ENCODE assay signal across 8 cellular contexts in genomic region chr15:85443593-85444328, GRCh38.
DNase-seq lines count a peak whose midpoint lies in the region; ATAC-seq, FAIRE-seq and TF ChIP-seq lines count a peak whose summit lies in the region.

No MANE protein-coding gene starts in this region.

- in situ Hi-C loops in gastrocnemius medialis (cut with MboI; ENCODE audit: low sequenced_read_pairs in 4 of 4): no loop called here

- TF ChIP-seq CTCF in astrocyte (IDR thresholded peaks at IDR 0.05; ENCODE audit: insufficient read depth, low read depth, low read length): no peak
- no peak for TF ChIP-seq CTCF in gastrocnemius medialis (IDR thresholded peaks at IDR 0.05 in 4 of 5, conservative IDR thresholded peaks at IDR 0.05 in 1 of 5)

- no peak for DNase-seq in activated naive CD4-positive, alpha-beta T cell treated with anti-CD3 and anti-CD28 coated beads, Interleukin-2, amount 50 U/mL, for 16 hours
- DNase-seq in NCI-H2029 treated with DMSO at 0.1 percent for 48 hours (lab: John Stamatoyannopoulos, UW): peak; percentile 73
- DNase-seq in astrocyte (ENCODE audit: low read depth): peak; percentile 61
- DNase-seq in left lobe of liver (ENCODE audit: low spot score): no peak
- DNase-seq in gastrocnemius medialis: no peak
- DNase-seq in ureter (ENCODE audit: low spot score): no peak

- H4K20me1 ChIP-seq in astrocyte (ENCODE audit: insufficient read depth, low read length): peaks cover 69% of the 10 kb centered on the region

- no peak overlapping the region for H2AFZ ChIP-seq in astrocyte (ENCODE audit: low read depth, low read length)

- intact Hi-C loops in gastrocnemius medialis (cut with DNase I; ENCODE audit: low total_unique reads): no loop called here

- TF ChIP-seq POLR2A in gastrocnemius medialis (IDR thresholded peaks at IDR 0.05): no peak

- H3K9ac ChIP-seq in astrocyte (ENCODE audit: low read length): no peak overlapping the region

- H3K36me3 ChIP-seq in astrocyte (ENCODE audit: insufficient read depth, low read length) (no peaks in the 10 kb centered on the region), gastrocnemius medialis (no peaks in the 10 kb centered on the region)

- H3K27ac ChIP-seq in astrocyte (ENCODE audit: low read depth, low read length) (peak overlapping the region; percentile 33), gastrocnemius medialis (no peak overlapping the region)

- H3K4me2 ChIP-seq in astrocyte (ENCODE audit: low read length): peak overlapping the region; percentile 23

- FAIRE-seq in astrocyte (lab: Jason Lieb, UNC): no peak

- peaks cover 5% of the 10 kb centered on the region for H3K9me3 Mint-ChIP-seq in activated naive CD4-positive, alpha-beta T cell treated with anti-CD3 and anti-CD28 coated beads, Interleukin-2, amount 50 U/mL, for 24 hours
- peaks cover 3% of the 10 kb centered on the region for H3K9me3 Mint-ChIP-seq in astrocyte (ENCODE audit: unreplicated experiment)

- peak overlapping the region; percentile 0 for H3K4me3 Mint-ChIP-seq in activated naive CD4-positive, alpha-beta T cell treated with anti-CD3 and anti-CD28 coated beads, Interleukin-2, amount 50 U/mL, for 24 hours
- H3K4me3 Mint-ChIP-seq in astrocyte (ENCODE audit: unreplicated experiment): no peak overlapping the region

- no peaks in the 10 kb centered on the region for H3K9me3 ChIP-seq in astrocyte (ENCODE audit: insufficient read depth, low read depth, low read length)
- no peaks in the 10 kb centered on the region for H3K9me3 ChIP-seq in gastrocnemius medialis

- peaks cover 11% of the 10 kb centered on the region for H3K36me3 Mint-ChIP-seq in activated naive CD4-positive, alpha-beta T cell treated with anti-CD3 and anti-CD28 coated beads, Interleukin-2, amount 50 U/mL, for 24 hours
- peaks cover 3% of the 10 kb centered on the region for H3K36me3 Mint-ChIP-seq in astrocyte (ENCODE audit: low read depth, unreplicated experiment)

- H3K27ac Mint-ChIP-seq in activated naive CD4-positive, alpha-beta T cell treated with anti-CD3 and anti-CD28 coated beads, Interleukin-2, amount 50 U/mL, for 24 hours: peak overlapping the region; percentile 89
- H3K27ac Mint-ChIP-seq in astrocyte (ENCODE audit: unreplicated experiment): peak overlapping the region; percentile 88

- no peaks in the 10 kb centered on the region for H3K27me3 Mint-ChIP-seq in activated naive CD4-positive, alpha-beta T cell treated with anti-CD3 and anti-CD28 coated beads, Interleukin-2, amount 50 U/mL, for 24 hours
- no peaks in the 10 kb centered on the region for H3K27me3 Mint-ChIP-seq in astrocyte (ENCODE audit: low read depth, unreplicated experiment)

- H3K4me1 Mint-ChIP-seq in activated naive CD4-positive, alpha-beta T cell treated with anti-CD3 and anti-CD28 coated beads, Interleukin-2, amount 50 U/mL, for 24 hours: peaks cover 56% of the 10 kb centered on the region
- H3K4me1 Mint-ChIP-seq in astrocyte (ENCODE audit: low read depth, unreplicated experiment): peaks cover 31% of the 10 kb centered on the region

- H3K79me2 ChIP-seq in astrocyte (ENCODE audit: insufficient read depth, low read length): peaks cover 78% of the 10 kb centered on the region

- peaks cover 6% of the 10 kb centered on the region for H3K4me1 ChIP-seq in astrocyte (ENCODE audit: insufficient read depth, low read length)
- peaks cover 18 to 28% of the 10 kb centered on the region in 2 donors for H3K4me1 ChIP-seq in gastrocnemius medialis

- ATAC-seq in HG02870 (IDR thresholded peaks at IDR 0.05; ENCODE audit: unreplicated experiment) (peak; percentile 73), left lobe of liver (peak; percentile 78), gastrocnemius medialis (no peak)

- H3K4me3 ChIP-seq in astrocyte (ENCODE audit: insufficient read depth, low read depth, low read length) (no peak overlapping the region), gastrocnemius medialis (no peak overlapping the region)

- H3K27me3 ChIP-seq in astrocyte (ENCODE audit: insufficient read depth, low read length) (no peaks in the 10 kb centered on the region), gastrocnemius medialis (no peaks in the 10 kb centered on the region)

Comparison
In these comparisons a context has a peak if more than half of its experiments do, and no peak if none do; other contexts are left out.
1. DNase-seq: peak in NCI-H2029 treated with DMSO at 0.1 percent for 48 hours (single experiment) and astrocyte (single experiment); none in activated naive CD4-positive, alpha-beta T cell treated with anti-CD3 and anti-CD28 coated beads, Interleukin-2, amount 50 U/mL, for 16 hours (single experiment), left lobe of liver (single experiment), gastrocnemius medialis (0 of 2) and ureter (single experiment).
2. ATAC-seq: peak in HG02870 (single experiment) and left lobe of liver (single experiment); none in gastrocnemius medialis (0 of 2).